Comparison of ENCODE assay signal across 1 cellular context in genomic region chr18:12991839-12992216, GRCh38.
TF ChIP-seq lines count a peak whose summit lies in the region.

No MANE protein-coding gene starts in this region.

TF ChIP-seq in SK-N-SH, 30 proteins besides CTCF, POLR2A, EP300 and RAD21 (continued from another document):
- TF ChIP-seq EZH2phosphoT487 (IDR thresholded peaks at IDR 0.05; ENCODE audit: borderline replicate concordance, low read depth), result no peak
